23 cellular contexts compared by ENCODE assay signal in genomic region chr14:20811994-20812393, GRCh38. TPM values are rescaled to one million over a fixed set of nuclear protein-coding genes. Genes with fewer than 3 reads are reported as not detected.
DNase-seq lines count a peak whose midpoint lies in the region; ATAC-seq and TF ChIP-seq lines count a peak whose summit lies in the region.
"Had no signal": no experiment of that assay in that cellular context is flagged by ENCODE, and none has a peak within 500 bp of the region (broad histone marks: within the 10 kb centered on the region; RNA-seq: fewer than 3 reads in every experiment).

No MANE protein-coding gene starts in this region.

- no peaks in the 10 kb centered on the region for H3K27me3 Mint-ChIP-seq in activated T-cell treated with anti-CD3 and anti-CD28 coated beads, Interleukin-2, amount 50 U/mL, for 72 hours (ENCODE audit: low read depth)
- H3K27me3 Mint-ChIP-seq in activated naive CD8-positive, alpha-beta T cell treated with anti-CD3 and anti-CD28 coated beads for 36 hours = no peaks in the 10 kb centered on the region
- H3K27me3 Mint-ChIP-seq: stimulated activated naive CD8-positive, alpha-beta T cell treated with anti-CD3 and anti-CD28 coated beads, Interleukin-15, amount 100 ng/mL, for 72 hours had no signal

- ATAC-seq in DND-41 (ENCODE audit: insufficient read depth, low read depth) (no peak), left ventricle myocardium superior (peak; percentile 51), HG03139 (IDR thresholded peaks at IDR 0.05; ENCODE audit: unreplicated experiment) (no peak)
- no peak for ATAC-seq in activated T-cell treated with anti-CD3 and anti-CD28 coated beads, Interleukin-2, amount 50 U/mL, for 72 hours (replicated peaks in 1 of 2)
- ATAC-seq: stimulated activated naive CD8-positive, alpha-beta T cell treated with anti-CD3 and anti-CD28 coated beads, Interleukin-15, amount 100 ng/mL, for 72 hours had no signal

- TF ChIP-seq POLR2A in spleen (IDR thresholded peaks at IDR 0.05) = no peak

- no peak for TF ChIP-seq CTCF in DND-41 (IDR thresholded peaks at IDR 0.05; ENCODE audit: borderline replicate concordance, extremely low read depth, low read length, poor library complexity, severe bottlenecking)
- TF ChIP-seq CTCF in osteoblast (IDR thresholded peaks at IDR 0.05; ENCODE audit: extremely low read depth, low read depth, low read length) = no peak
- no peak for TF ChIP-seq CTCF in spleen (IDR thresholded peaks at IDR 0.05 in 8 of 11, conservative IDR thresholded peaks at IDR 0.05 in 3 of 11)

- H3K4me1 ChIP-seq in DND-41 (ENCODE audit: insufficient read depth, low read length) = no peaks in the 10 kb centered on the region
- H3K4me1 ChIP-seq in osteoblast (ENCODE audit: insufficient read depth, low read length) = no peaks in the 10 kb centered on the region
- peaks cover 0 to 20% (median 6%) of the 10 kb centered on the region in 6 donors for H3K4me1 ChIP-seq in spleen

- H3K36me3 ChIP-seq in DND-41 (ENCODE audit: insufficient read depth, low read length) = no peaks in the 10 kb centered on the region
- H3K36me3 ChIP-seq in osteoblast (ENCODE audit: insufficient read depth, low read length) = no peaks in the 10 kb centered on the region
- H3K36me3 ChIP-seq in spleen = no peaks in the 10 kb centered on the region
- H3K36me3 ChIP-seq: upper lobe of left lung had no signal

- no peak overlapping the region for H3K4me3 Mint-ChIP-seq in activated T-cell treated with anti-CD3 and anti-CD28 coated beads, Interleukin-2, amount 50 U/mL, for 72 hours
- no peak overlapping the region for H3K4me3 Mint-ChIP-seq in activated naive CD8-positive, alpha-beta T cell treated with anti-CD3 and anti-CD28 coated beads for 36 hours
- H3K4me3 Mint-ChIP-seq: H9; stimulated activated naive CD8-positive, alpha-beta T cell treated with anti-CD3 and anti-CD28 coated beads, Interleukin-15, amount 100 ng/mL, for 72 hours had no signal

- H3K27ac Mint-ChIP-seq in activated T-cell treated with anti-CD3 and anti-CD28 coated beads, Interleukin-2, amount 50 U/mL, for 72 hours = no peak overlapping the region
- H3K27ac Mint-ChIP-seq in activated naive CD8-positive, alpha-beta T cell treated with anti-CD3 and anti-CD28 coated beads for 36 hours = no peak overlapping the region
- H3K27ac Mint-ChIP-seq: H9; stimulated activated naive CD8-positive, alpha-beta T cell treated with anti-CD3 and anti-CD28 coated beads, Interleukin-15, amount 100 ng/mL, for 72 hours had no signal

- intact Hi-C loops in left ventricle myocardium superior (cut with micrococcal nuclease) = no loop called here
- intact Hi-C loops in spleen (cut with DNase I; ENCODE audit: low total_unique reads) = no loop called here

- H3K27ac ChIP-seq in DND-41 (ENCODE audit: low read length) (no peak overlapping the region), osteoblast (ENCODE audit: low read depth, low read length) (no peak overlapping the region), spleen (peak overlapping the region in 3 of 8 donors; percentile 4 to 36 (median 23))
- H3K27ac ChIP-seq: C4-2B had no signal

- DNase-seq in DND-41 (peak; percentile 12), UCSD-AML1 (lab: John Stamatoyannopoulos, UW; ENCODE audit: unreplicated experiment) (peak; percentile 53), left ventricle myocardium superior (peak; percentile 56), osteoblast (ENCODE audit: insufficient read length, low spot score, missing footprints) (peak; percentile 76), spleen (no peak)
- no peak for DNase-seq in activated T-cell treated with anti-CD3 and anti-CD28 coated beads, Interleukin-2, amount 50 U/mL, for 72 hours
- DNase-seq in activated naive CD8-positive, alpha-beta T cell treated with anti-CD3 and anti-CD28 coated beads for 36 hours = no peak
- DNase-seq: activated CD4-positive, alpha-beta T cell treated with anti-CD3 and anti-CD28 coated beads, Interleukin-2, amount 50 U/mL, for 48 hours; activated CD4-positive, CD25-positive, alpha-beta regulatory T cell; activated gamma-delta T cell; glutamatergic neuron; H9; NCI-H1048; NCI-H1930; NCI-H2227 treated with DMSO at 0.1 percent for 48 hours; stimulated activated naive CD8-positive, alpha-beta T cell treated with anti-CD3 and anti-CD28 coated beads, Interleukin-15, amount 100 ng/mL, for 72 hours; T-helper 9 cell; upper lobe of left lung had no signal

- no peaks in the 10 kb centered on the region for H4K20me1 ChIP-seq in DND-41 (ENCODE audit: insufficient read depth, low read length)
- H4K20me1 ChIP-seq in osteoblast (ENCODE audit: insufficient read depth, low read length) = no peaks in the 10 kb centered on the region

- H2AFZ ChIP-seq in DND-41 (ENCODE audit: low read depth, low read length) = no peak overlapping the region
- H2AFZ ChIP-seq in osteoblast (ENCODE audit: low read length) = no peak overlapping the region

- H3K4me1 Mint-ChIP-seq in activated T-cell treated with anti-CD3 and anti-CD28 coated beads, Interleukin-2, amount 50 U/mL, for 72 hours (ENCODE audit: low read depth) = no peaks in the 10 kb centered on the region
- H3K4me1 Mint-ChIP-seq in activated naive CD8-positive, alpha-beta T cell treated with anti-CD3 and anti-CD28 coated beads for 36 hours = no peaks in the 10 kb centered on the region
- H3K4me1 Mint-ChIP-seq: stimulated activated naive CD8-positive, alpha-beta T cell treated with anti-CD3 and anti-CD28 coated beads, Interleukin-15, amount 100 ng/mL, for 72 hours had no signal

- H3K79me2 ChIP-seq in DND-41 (ENCODE audit: insufficient read depth, low read length) (no peaks in the 10 kb centered on the region), osteoblast (ENCODE audit: insufficient read depth, low read length) (no peaks in the 10 kb centered on the region)

- 10 to 21% (median 14%) methylated on average over 4 of the region's 4 CpGs for WGBS in spleen, 5 donors

- no peak overlapping the region for H3K9ac ChIP-seq in DND-41 (ENCODE audit: low read depth, low read length)

- H3K4me2 ChIP-seq in DND-41 (ENCODE audit: insufficient read depth, low read length) (no peak overlapping the region), osteoblast (ENCODE audit: insufficient read depth, low read length) (no peak overlapping the region)

- H3K36me3 Mint-ChIP-seq in activated T-cell treated with anti-CD3 and anti-CD28 coated beads, Interleukin-2, amount 50 U/mL, for 72 hours (ENCODE audit: insufficient read depth in 2 of 2) = no peaks in the 10 kb centered on the region
- H3K36me3 Mint-ChIP-seq in activated naive CD8-positive, alpha-beta T cell treated with anti-CD3 and anti-CD28 coated beads for 36 hours = no peaks in the 10 kb centered on the region

- H3K9me3 ChIP-seq in DND-41 (ENCODE audit: insufficient read depth, low read length, severe bottlenecking) = no peaks in the 10 kb centered on the region
- no peaks in the 10 kb centered on the region for H3K9me3 ChIP-seq in osteoblast (ENCODE audit: low read depth, low read length)
- H3K9me3 ChIP-seq in spleen = no peaks in the 10 kb centered on the region
- H3K9me3 ChIP-seq: upper lobe of left lung had no signal

- H3K4me3 ChIP-seq in DND-41 (ENCODE audit: low read depth in 1 of 2, low read length in 2 of 2) = no peak overlapping the region
- no peak overlapping the region for H3K4me3 ChIP-seq in osteoblast (ENCODE audit: insufficient read depth, low read length)
- no peak overlapping the region for H3K4me3 ChIP-seq in spleen
- H3K4me3 ChIP-seq: upper lobe of left lung had no signal

- H3K27me3 ChIP-seq in DND-41 (ENCODE audit: insufficient read depth, low read length, poor library complexity) = no peaks in the 10 kb centered on the region
- peaks cover 6% of the 10 kb centered on the region for H3K27me3 ChIP-seq in osteoblast (ENCODE audit: insufficient read depth, low read length)
- H3K27me3 ChIP-seq in spleen (replicated peaks in 1 of 7) = no peaks in the 10 kb centered on the region
- H3K27me3 ChIP-seq: upper lobe of left lung had no signal

- no peaks in the 10 kb centered on the region for H3K9me3 Mint-ChIP-seq in activated T-cell treated with anti-CD3 and anti-CD28 coated beads, Interleukin-2, amount 50 U/mL, for 72 hours
- H3K9me3 Mint-ChIP-seq in activated naive CD8-positive, alpha-beta T cell treated with anti-CD3 and anti-CD28 coated beads for 36 hours = no peaks in the 10 kb centered on the region
- H3K9me3 Mint-ChIP-seq: H9; stimulated activated naive CD8-positive, alpha-beta T cell treated with anti-CD3 and anti-CD28 coated beads, Interleukin-15, amount 100 ng/mL, for 72 hours had no signal

RNA-seq across cellular contexts. Expression of gene RNASE1, which starts 9.3 kb away (rescaled TPM):
- 283 TPM for total RNA-seq in left ventricle myocardium superior
- 1.1 TPM in 1 of 2 replicates, not detected in the other for total RNA-seq in osteoblast
- not detected for total RNA-seq in activated T-cell treated with anti-CD3 and anti-CD28 coated beads, Interleukin-2, amount 50 U/mL, for 72 hours
- total RNA-seq in activated naive CD8-positive, alpha-beta T cell treated with anti-CD3 and anti-CD28 coated beads for 36 hours = not detected
- total RNA-seq in spleen = 100 to 1,000 TPM; 145 to 497 (median 339) TPM
- 100 to 1,000 TPM in 1 of 3 donors, 10 to 100 TPM in 2; 61.9 to 151 (median 79.0) TPM for polyA plus RNA-seq in spleen

RNA-seq across cellular contexts. Expression of gene RNASE6, which starts 30.9 kb away (rescaled TPM):
- total RNA-seq in left ventricle myocardium superior (6.1 TPM), osteoblast (not detected in 2 replicates), spleen (100 to 1,000 TPM in 2 of 7 donors, 10 to 100 TPM in 5; 15.2 to 162 (median 40.5) TPM)
- not detected for total RNA-seq in activated T-cell treated with anti-CD3 and anti-CD28 coated beads, Interleukin-2, amount 50 U/mL, for 72 hours
- total RNA-seq in activated naive CD8-positive, alpha-beta T cell treated with anti-CD3 and anti-CD28 coated beads for 36 hours = under 1 TPM; 0.35 to 0.40 TPM
- 100 to 1,000 TPM in 1 of 3 donors, 10 to 100 TPM in 2; 45.4 to 193 (median 63.6) TPM for polyA plus RNA-seq in spleen
- total RNA-seq: G401, H9 had no signal

RNA-seq across cellular contexts. Expression of gene EDDM3B, which starts 43.8 kb away (rescaled TPM):
- total RNA-seq in left ventricle myocardium superior (not detected), osteoblast (not detected in 2 replicates), spleen (not detected)
- not detected for total RNA-seq in activated T-cell treated with anti-CD3 and anti-CD28 coated beads, Interleukin-2, amount 50 U/mL, for 72 hours
- total RNA-seq in activated naive CD8-positive, alpha-beta T cell treated with anti-CD3 and anti-CD28 coated beads for 36 hours = not detected
- polyA plus RNA-seq in spleen = not detected
- total RNA-seq: G401, H9, lower leg skin, upper lobe of left lung had no signal
- polyA plus RNA-seq: adipose tissue had no signal

Comparison
In these comparisons a context has a peak if more than half of its experiments do, and no peak if none do; other contexts are left out.
1. DNase-seq: peak in DND-41 (single experiment), UCSD-AML1 (single experiment), left ventricle myocardium superior (single experiment) and osteoblast (single experiment); none in activated T-cell treated with anti-CD3 and anti-CD28 coated beads, Interleukin-2, amount 50 U/mL, for 72 hours (0 of 2), activated naive CD8-positive, alpha-beta T cell treated with anti-CD3 and anti-CD28 coated beads for 36 hours (single experiment) and spleen (single experiment).
2. RNA of gene RNASE1, which starts 9.3 kb away (total RNA-seq): 145 to 497 TPM in spleen and 283 TPM in left ventricle myocardium superior (single experiment); 1.1 TPM in osteoblast, not detected in activated T-cell treated with anti-CD3 and anti-CD28 coated beads, Interleukin-2, amount 50 U/mL, for 72 hours and not detected in activated naive CD8-positive, alpha-beta T cell treated with anti-CD3 and anti-CD28 coated beads for 36 hours; every median in the first group is over 10 times any median in the second.